20 cellular contexts compared by ENCODE assay signal in the genomic region with DNA sequence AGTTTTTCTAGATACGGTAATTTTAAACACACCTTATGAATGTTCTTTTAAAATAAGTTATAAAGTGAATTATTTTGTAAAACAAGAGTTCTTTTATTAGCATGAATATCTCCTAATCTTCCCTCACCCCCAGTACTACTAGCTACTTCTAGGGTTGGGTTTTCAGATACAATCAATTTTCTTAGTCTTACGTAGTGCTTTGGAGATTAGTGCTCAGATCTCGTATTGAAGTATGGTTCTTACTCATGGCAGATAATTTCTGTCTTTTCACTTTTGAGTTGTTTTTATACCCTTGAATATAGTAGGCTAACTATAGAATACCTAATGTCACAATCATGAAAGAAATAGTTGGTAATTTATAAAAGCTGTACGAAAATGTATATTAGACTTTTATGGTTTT. TPM values are rescaled to one million over a fixed set of nuclear protein-coding genes. Genes with fewer than 3 reads are reported as not detected.
DNase-seq lines count a peak whose midpoint lies in the region; ATAC-seq, FAIRE-seq and TF ChIP-seq lines count a peak whose summit lies in the region.
"Had no signal": no experiment of that assay in that cellular context is flagged by ENCODE, and none has a peak within 500 bp of the region (broad histone marks: within the 10 kb centered on the region; RNA-seq: fewer than 3 reads in every experiment).

No MANE protein-coding gene starts in this region.

- POLR2A ChIA-PET in A549 (lab: Yijun Ruan, JAX), result no interaction called here

- no peak overlapping the region for H3K27ac ChIP-seq in A549
- H3K27ac ChIP-seq: GM23248 had no signal

- CTCF ChIA-PET in A549 (lab: Yijun Ruan, JAX), result no interaction called here

- no peak for TF ChIP-seq EP300 in A549 (IDR thresholded peaks at IDR 0.05)

- H3K4me1 ChIP-seq in A549, result peaks cover 20% of the 10 kb centered on the region

- intact Hi-C loops in head of caudate nucleus (cut with DNase I), result no loop called here

- TF ChIP-seq CTCF in A549 (IDR thresholded peaks at IDR 0.05), result no peak

- TF ChIP-seq POLR2A in A549 (IDR thresholded peaks at IDR 0.05; ENCODE audit: low read length), result no peak

- WGBS in A549 (ENCODE audit: missing lambda C conversion rate), result 89% methylated on average over 4 of the region's 4 CpGs

- H3K9me3 ChIP-seq in A549, result no peaks in the 10 kb centered on the region

- no peak for ATAC-seq in A549
- ATAC-seq in GM19351 (IDR thresholded peaks at IDR 0.05; ENCODE audit: unreplicated experiment), result peak; percentile 73
- no peak for ATAC-seq in HG02623 (IDR thresholded peaks at IDR 0.05; ENCODE audit: unreplicated experiment)

- no peak overlapping the region for H3K4me2 ChIP-seq in A549

- DNase-seq in A549 (ENCODE audit: low read depth in 1 of 2, low spot score in 1 of 2) (no peak), kidney tubule cell (ENCODE audit: low spot score) (no peak), head of caudate nucleus (no peak)
- DNase-seq: 8988T; C1 segment of cervical spinal cord; Calu3; CD4-positive, alpha-beta memory T cell; COR-L47; DMS153; DND-41; GM23248; H7; HCEC 1CT had no signal

- no peak for TF ChIP-seq RAD21 in A549 (conservative IDR thresholded peaks at IDR 0.05 in 1 of 2, IDR thresholded peaks at IDR 0.05 in 1 of 2)

- H3K4me3 ChIP-seq in A549, result no peak overlapping the region
- H3K4me3 ChIP-seq: GM23248 had no signal

- peak; percentile 93 for FAIRE-seq in A549 (lab: Jason Lieb, UNC)
- FAIRE-seq in islet of Langerhans (lab: Jason Lieb, UNC), result peak; percentile 47
- FAIRE-seq: G401.6, GM12891, GM18507, H1 had no signal

TF ChIP-seq in A549, 52 proteins besides CTCF, POLR2A, EP300 and RAD21:
- TF ChIP-seq JUN (IDR thresholded peaks at IDR 0.05) (no peak), MAFK (IDR thresholded peaks at IDR 0.05; ENCODE audit: partially characterized antibody) (no peak), HOXA7 (CRISPR knock-in tag; IDR thresholded peaks at IDR 0.05) (no peak)
- TF ChIP-seq, protein P1, sequence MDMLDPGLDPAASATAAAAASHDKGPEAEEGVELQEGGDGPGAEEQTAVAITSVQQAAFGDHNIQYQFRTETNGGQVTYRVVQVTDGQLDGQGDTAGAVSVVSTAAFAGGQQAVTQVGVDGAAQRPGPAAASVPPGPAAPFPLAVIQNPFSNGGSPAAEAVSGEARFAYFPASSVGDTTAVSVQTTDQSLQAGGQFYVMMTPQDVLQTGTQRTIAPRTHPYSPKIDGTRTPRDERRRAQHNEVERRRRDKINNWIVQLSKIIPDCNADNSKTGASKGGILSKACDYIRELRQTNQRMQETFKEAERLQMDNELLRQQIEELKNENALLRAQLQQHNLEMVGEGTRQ (IDR thresholded peaks at IDR 0.05), result no peak
- TF ChIP-seq, protein P2, sequence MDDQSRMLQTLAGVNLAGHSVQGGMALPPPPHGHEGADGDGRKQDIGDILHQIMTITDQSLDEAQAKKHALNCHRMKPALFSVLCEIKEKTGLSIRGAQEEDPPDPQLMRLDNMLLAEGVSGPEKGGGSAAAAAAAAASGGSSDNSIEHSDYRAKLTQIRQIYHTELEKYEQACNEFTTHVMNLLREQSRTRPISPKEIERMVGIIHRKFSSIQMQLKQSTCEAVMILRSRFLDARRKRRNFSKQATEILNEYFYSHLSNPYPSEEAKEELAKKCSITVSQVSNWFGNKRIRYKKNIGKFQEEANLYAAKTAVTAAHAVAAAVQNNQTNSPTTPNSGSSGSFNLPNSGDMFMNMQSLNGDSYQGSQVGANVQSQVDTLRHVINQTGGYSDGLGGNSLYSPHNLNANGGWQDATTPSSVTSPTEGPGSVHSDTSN (IDR thresholded peaks at IDR 0.05), result no peak
- TF ChIP-seq, protein P3, sequence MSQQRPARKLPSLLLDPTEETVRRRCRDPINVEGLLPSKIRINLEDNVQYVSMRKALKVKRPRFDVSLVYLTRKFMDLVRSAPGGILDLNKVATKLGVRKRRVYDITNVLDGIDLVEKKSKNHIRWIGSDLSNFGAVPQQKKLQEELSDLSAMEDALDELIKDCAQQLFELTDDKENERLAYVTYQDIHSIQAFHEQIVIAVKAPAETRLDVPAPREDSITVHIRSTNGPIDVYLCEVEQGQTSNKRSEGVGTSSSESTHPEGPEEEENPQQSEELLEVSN (IDR thresholded peaks at IDR 0.05; ENCODE audit: borderline replicate concordance, low read depth), result no peak

RNA-seq across cellular contexts. Expression of a gene that starts 43.2 kb away (rescaled TPM):
- polyA plus RNA-seq in A549 (2011; rRNA removed), result 19.4 and 22.8 TPM in 2 replicates
- 2.0 and 2.6 TPM in 2 replicates for polyA plus RNA-seq in A549 (2012; cell fraction: cytosol; rRNA removed)
- polyA plus RNA-seq in A549 (2012; cell fraction: nucleus; rRNA removed), result 2.0 and 2.9 TPM in 2 replicates
- polyA plus RNA-seq in A549 (2017; fragmentation: RNase III; extraction: RNeasy Plus Mini Kit Qiagen cat#74134 plus additional on column Dnase treatment), result 4.9 to 5.4 TPM (median 5.3 TPM) in 3 replicates
- polyA minus RNA-seq in A549 (2011; rRNA and poly(A)+ RNA removed), result 32.1 and 35.0 TPM in 2 replicates
